In genomic region chr4:7524841-7525240, GRCh38 we compare ENCODE assay signal across 19 cellular contexts.
"Had no signal": no experiment of that assay in that cellular context is flagged by ENCODE, and none has a peak within 500 bp of the region (broad histone marks: within the 10 kb centered on the region; RNA-seq: fewer than 3 reads in every experiment).

No MANE protein-coding gene starts in this region.

- ATAC-seq: activated naive CD4-positive, alpha-beta T cell treated with anti-CD3 and anti-CD28 coated beads, Interleukin-2, amount 50 U/mL, for 72 hours; left colon; mucosa of descending colon had no signal

- DNase-seq: activated CD4-positive, alpha-beta T cell treated with anti-CD3 and anti-CD28 coated beads for 4 hours; activated effector memory CD4-positive, alpha-beta T cell treated with Interleukin-2 at 50 U/mL for 16 hours; activated T-cell treated with anti-CD3 and anti-CD28 coated beads, Interleukin-2, amount 50 U/mL, for 24 hours; anterior cingulate cortex; dorsolateral prefrontal cortex; foreskin fibroblast; glutamatergic neuron; left colon; mucosa of descending colon; nephron progenitor cell; sigmoid colon; SK-N-SH; stimulated activated CD4-positive, alpha-beta T cell treated with anti-CD3 and anti-CD28 coated beads, Interleukin-2, amount 100 ng/mL, for 24 hours; stimulated activated naive CD4-positive, alpha-beta T cell; substantia nigra; transverse colon had no signal

- H3K4me1 ChIP-seq: prostate gland, sigmoid colon, transverse colon had no signal

- H3K27me3 ChIP-seq: esophagus muscularis mucosa, sigmoid colon, transverse colon had no signal

- H3K9me3 ChIP-seq: esophagus muscularis mucosa, mucosa of descending colon, prostate gland, sigmoid colon, SK-N-SH, transverse colon had no signal

- H3K27ac Mint-ChIP-seq: activated naive CD4-positive, alpha-beta T cell treated with anti-CD3 and anti-CD28 coated beads, Interleukin-2, amount 50 U/mL, for 72 hours; activated T-cell treated with anti-CD3 and anti-CD28 coated beads, Interleukin-2, amount 50 U/mL, for 24 hours; nephron progenitor cell had no signal

- H3K36me3 ChIP-seq: esophagus muscularis mucosa, prostate gland, sigmoid colon, transverse colon had no signal

- H3K4me3 ChIP-seq: dorsolateral prefrontal cortex, esophagus muscularis mucosa, mucosa of descending colon, prostate gland, sigmoid colon, transverse colon had no signal

- H3K9me3 Mint-ChIP-seq: activated naive CD4-positive, alpha-beta T cell treated with anti-CD3 and anti-CD28 coated beads, Interleukin-2, amount 50 U/mL, for 72 hours; activated T-cell treated with anti-CD3 and anti-CD28 coated beads, Interleukin-2, amount 50 U/mL, for 24 hours; nephron progenitor cell had no signal

- H3K36me3 Mint-ChIP-seq: activated naive CD4-positive, alpha-beta T cell treated with anti-CD3 and anti-CD28 coated beads, Interleukin-2, amount 50 U/mL, for 72 hours had no signal

- H3K4me3 Mint-ChIP-seq: activated T-cell treated with anti-CD3 and anti-CD28 coated beads, Interleukin-2, amount 50 U/mL, for 24 hours; nephron progenitor cell had no signal

- H3K27ac ChIP-seq: dorsolateral prefrontal cortex, esophagus muscularis mucosa, prostate gland, sigmoid colon, transverse colon had no signal
